12 cellular contexts compared by ENCODE assay signal in the genomic region with DNA sequence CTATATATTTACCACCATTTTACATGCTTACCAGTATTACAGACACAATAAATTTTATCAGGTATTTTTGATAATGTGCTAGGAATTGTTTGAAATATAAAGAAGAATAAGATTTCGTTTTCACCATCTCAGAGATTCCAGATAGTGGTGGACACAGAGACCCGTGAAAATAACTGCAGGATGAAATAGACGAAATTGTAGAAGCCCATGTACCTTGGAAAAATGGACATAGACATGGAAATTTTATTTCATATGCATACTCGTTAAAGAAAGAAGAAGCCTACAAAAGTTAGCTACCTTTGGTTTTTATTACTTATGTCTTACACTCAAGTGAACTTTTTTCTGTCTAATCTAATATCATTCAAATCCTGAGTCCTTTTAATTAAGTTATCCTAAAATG. TPM values are rescaled to one million over a fixed set of nuclear protein-coding genes. Genes with fewer than 3 reads are reported as not detected.
A peak's percentile ranks its signal among the peaks of the same experiment; 100 is the strongest.
DNase-seq lines count a peak whose midpoint lies in the region; ATAC-seq, FAIRE-seq and TF ChIP-seq lines count a peak whose summit lies in the region.
"Not testable (repeated sequence)": the region's sequence is repeated elsewhere in the genome, so short reads cannot be mapped to it uniquely, and the experiment has no call there.
"Had no signal": no experiment of that assay in that cellular context is flagged by ENCODE, and none has a peak within 500 bp of the region (broad histone marks: within the 10 kb centered on the region; RNA-seq: fewer than 3 reads in every experiment).

No MANE protein-coding gene starts in this region.

- intact Hi-C loops in K562 (cut with micrococcal nuclease); pancreas (cut with DNase I): not testable (repeated sequence)

- TF ChIP-seq EP300 in A549 (IDR thresholded peaks at IDR 0.05); K562 (IDR thresholded peaks at IDR 0.05; ENCODE audit: low read length): not testable (repeated sequence)

- CTCF ChIA-PET in A549 (lab: Yijun Ruan, JAX); K562 (lab: Yijun Ruan, JAX; ENCODE audit: low intra/inter-chr PET ratio): not testable (repeated sequence)

- H3K4me3 ChIP-seq in A549, K562, pancreas: not testable (repeated sequence)

- not testable (repeated sequence) for H2AFZ ChIP-seq in K562 (ENCODE audit: low read depth, low read length)

- not testable (repeated sequence) for H3K27ac ChIP-seq in A549; K562 (ENCODE audit: extremely low read depth, low read depth, low read length); pancreas

- BruUV-seq in K562 (replicated peaks; lab: Mats Ljungman, UMichigan): not testable (repeated sequence)

- not testable (repeated sequence) for H3K4me2 ChIP-seq in A549; K562 (ENCODE audit: insufficient read depth, low read length)

- ATAC-seq in A549, K562, pancreas: not testable (repeated sequence)

- H3K9me1 ChIP-seq in K562 (ENCODE audit: control insufficient read depth, insufficient read depth, low read length): not testable (repeated sequence)

- POLR2A ChIA-PET in A549 (lab: Yijun Ruan, JAX); K562 (lab: Yijun Ruan, JAX): not testable (repeated sequence)

- not testable (repeated sequence) for H4K20me1 ChIP-seq in K562 (replicated peaks; ENCODE audit: control insufficient read depth, insufficient read depth, low read length)

- 1% methylated on average over 4 of the region's 4 CpGs for WGBS in A549 (ENCODE audit: missing lambda C conversion rate)
- 0% methylated on average over 2 of the region's 4 CpGs for WGBS in K562 (ENCODE audit: insufficient coverage, low coverage, missing lambda C conversion rate)
- 23 to 31% methylated on average over 3 to 4 of the region's 4 CpGs for WGBS in pancreas, 2 donors

- not testable (repeated sequence) for TF ChIP-seq RAD21 in A549 (conservative IDR thresholded peaks at IDR 0.05 in 1 of 2, IDR thresholded peaks at IDR 0.05 in 1 of 2); K562 (CRISPR knock-in tag; conservative IDR thresholded peaks at IDR 0.05 in 1 of 2, IDR thresholded peaks at IDR 0.05 in 1 of 2)

- H3K9ac ChIP-seq in K562 (ENCODE audit: insufficient read depth in 1 of 2, low read depth in 2 of 2, low read length in 2 of 2): not testable (repeated sequence)

- in situ Hi-C loops in K562 (cut with MboI): not testable (repeated sequence)

- not testable (repeated sequence) for H3K4me1 ChIP-seq in A549, pancreas
- peaks cover 0 to 19% of the 10 kb centered on the region in 2 experiments; a peak in 2 of 5 replicates for H3K4me1 ChIP-seq in K562 (replicated peaks in 1 of 2; ENCODE audit: control insufficient read depth in 2 of 2, insufficient read depth in 2 of 2, low read length in 2 of 2)

- H3K9me3 ChIP-seq in A549; K562 (replicated peaks; ENCODE audit: control insufficient read depth, insufficient read depth, low read depth, low read length); pancreas: not testable (repeated sequence)

- TF ChIP-seq POLR2A in A549 (IDR thresholded peaks at IDR 0.05; ENCODE audit: low read length); K562 (conservative IDR thresholded peaks at IDR 0.05): not testable (repeated sequence)

- H3K27me3 ChIP-seq in K562 (ENCODE audit: control insufficient read depth in 2 of 2, insufficient read depth in 2 of 2, low read length in 2 of 2): not testable (repeated sequence)
- peaks cover 0 to 19% (median 5%) of the 10 kb centered on the region in 4 donors for H3K27me3 ChIP-seq in pancreas

- not testable (repeated sequence) for TF ChIP-seq CTCF in A549 (IDR thresholded peaks at IDR 0.05); K562 (IDR thresholded peaks at IDR 0.05 in 2 of 3, conservative IDR thresholded peaks at IDR 0.05 in 1 of 3; ENCODE audit: insufficient read depth in 2 of 3, low read depth in 1 of 3, low read length in 3 of 3); pancreas (IDR thresholded peaks at IDR 0.05)

- not testable (repeated sequence) for DNase-seq in A549 (ENCODE audit: low read depth in 1 of 2, low spot score in 1 of 2); K562 (ENCODE audit: extremely low read depth in 1 of 4, low spot score in 3 of 4); pancreas
- peak; percentile 9 for DNase-seq in left kidney (ENCODE audit: low read depth, low spot score)

- not testable (repeated sequence) for H3K36me3 ChIP-seq in K562 (ENCODE audit: control insufficient read depth, insufficient read depth, low read length); pancreas

- not testable (repeated sequence) for FAIRE-seq in A549 (lab: Jason Lieb, UNC); K562 (lab: Jason Lieb, UNC)
- FAIRE-seq in endometrium (lab: Jason Lieb, UNC): peak; percentile 48
- peak; percentile 87 for FAIRE-seq in pancreas (lab: Jason Lieb, UNC)

- not testable (repeated sequence) for H3K79me2 ChIP-seq in K562 (ENCODE audit: control insufficient read depth, insufficient read depth, low read length)

TF ChIP-seq in A549, 52 proteins besides CTCF, POLR2A, EP300 and RAD21:
- TF ChIP-seq RNF2 (IDR thresholded peaks at IDR 0.05; ENCODE audit: borderline replicate concordance, low read depth): peak; percentile 89; the same call in 1 of the 2 replicates

TF ChIP-seq in K562, 482 proteins besides CTCF, POLR2A, EP300 and RAD21:
- peak; percentile 92 for TF ChIP-seq CBX2 (IDR thresholded peaks at IDR 0.05; ENCODE audit: insufficient read depth, low read length, poor library complexity, severe bottlenecking)
- TF ChIP-seq CBX8 (IDR thresholded peaks at IDR 0.05; ENCODE audit: borderline replicate concordance, extremely low read depth, low read depth, low read length, poor library complexity, severe bottlenecking): peak; percentile 98
- peak; percentile 37 for TF ChIP-seq ZFP36 (IDR thresholded peaks at IDR 0.05; ENCODE audit: low read depth, low read length, partially characterized antibody)
- TF ChIP-seq BMI1 (IDR thresholded peaks at IDR 0.05; ENCODE audit: low read length): peak; percentile 62
- 0 out of 2 replicates have a peak, but pooled peaks have one; percentile 18 for TF ChIP-seq NFIC (IDR thresholded peaks at IDR 0.05)

RNA-seq across cellular contexts. Expression of a gene that starts 7.5 kb away (rescaled TPM):
- polyA plus RNA-seq in A549 (2011; rRNA removed) (0.33 and 0.35 TPM in 2 replicates), A549 (2017; fragmentation: RNase III; extraction: RNeasy Plus Mini Kit Qiagen cat#74134 plus additional on column Dnase treatment) (0.45 to 0.50 TPM (median 0.49 TPM) in 3 replicates), K562 (2011; rRNA removed) (0.41 and 0.74 TPM in 2 replicates), K562 (2014; fragmentation: Illumina TruSeq; extraction: Trizol) (0.45 and 0.60 TPM in 2 replicates), K562 (2014; fragmentation: Nextera tagmentation; extraction: Ambion mirVana) (under 1 TPM in 1 of 2 experiments, not detected in 1; 0.06 TPM), K562 (2014; rRNA removed) (0.81 and 1.6 TPM in 2 replicates), pancreas (under 1 TPM; 0.38 to 0.68 TPM)
- 0.45 and 0.60 TPM in 2 replicates for polyA plus RNA-seq in A549 (2012; cell fraction: cytosol; rRNA removed)
- polyA plus RNA-seq in A549 (2012; cell fraction: nucleus; rRNA removed): 1.8 and 1.9 TPM in 2 replicates
- polyA minus RNA-seq in A549 (2011; rRNA and poly(A)+ RNA removed): 0.12 TPM in 1 of 2 replicates, not detected in the other
- total RNA-seq in K562 (2011; cell fraction: chromatin; rRNA removed; ENCODE audit: low replicate concordance): 1.1 and 1.3 TPM in 2 replicates
- total RNA-seq in K562 (2011; cell fraction: nucleolus; rRNA removed): 0.79 and 1.3 TPM in 2 replicates
- total RNA-seq in K562 (2011; cell fraction: nucleoplasm; rRNA removed): 0.73 and 0.84 TPM in 2 replicates
- total RNA-seq in K562 (2014; rRNA removed) (0.59 and 1.0 TPM in 2 replicates), K562 (2014; rRNA removed; fragmentation: Illumina TruSeq; extraction: Trizol) (0.18 and 0.26 TPM in 2 replicates), K562 (2015; rRNA removed; fragmentation: Illumina TruSeq; extraction: Trizol) (0.47 and 0.87 TPM in 2 replicates), K562 (2021) (0.76 and 1.0 TPM in 2 replicates), pancreas (under 1 TPM in 5 of 6 donors, not detected in 1; 0.12 to 0.35 (median 0.24) TPM)
- polyA plus RNA-seq in K562 (2011; cell fraction: cytosol; rRNA removed): 0.34 and 2.1 TPM in 2 replicates
- 0.88 and 3.0 TPM in 2 replicates for polyA plus RNA-seq in K562 (2011; cell fraction: nucleus; rRNA removed)
- polyA plus RNA-seq in K562 (2012): 0.90 and 0.98 TPM in 2 replicates
- 0.14 TPM in 1 of 2 replicates, not detected in the other for polyA minus RNA-seq in K562 (2011; rRNA and poly(A)+ RNA removed)
- polyA minus RNA-seq in K562 (2011; cell fraction: cytosol; rRNA and poly(A)+ RNA removed): not detected in 2 replicates
- 0.56 and 0.94 TPM in 2 replicates for polyA minus RNA-seq in K562 (2011; cell fraction: nucleus; rRNA and poly(A)+ RNA removed)
- total RNA-seq: A673, G401 had no signal
- polyA plus RNA-seq: AG04450; CD14-positive monocyte; CD4-positive, alpha-beta memory T cell; CD4-positive, CD25-positive, alpha-beta regulatory T cell; CD8-positive, alpha-beta memory T cell had no signal
